ENCODE assay signal across 9 cellular contexts in the genomic region with DNA sequence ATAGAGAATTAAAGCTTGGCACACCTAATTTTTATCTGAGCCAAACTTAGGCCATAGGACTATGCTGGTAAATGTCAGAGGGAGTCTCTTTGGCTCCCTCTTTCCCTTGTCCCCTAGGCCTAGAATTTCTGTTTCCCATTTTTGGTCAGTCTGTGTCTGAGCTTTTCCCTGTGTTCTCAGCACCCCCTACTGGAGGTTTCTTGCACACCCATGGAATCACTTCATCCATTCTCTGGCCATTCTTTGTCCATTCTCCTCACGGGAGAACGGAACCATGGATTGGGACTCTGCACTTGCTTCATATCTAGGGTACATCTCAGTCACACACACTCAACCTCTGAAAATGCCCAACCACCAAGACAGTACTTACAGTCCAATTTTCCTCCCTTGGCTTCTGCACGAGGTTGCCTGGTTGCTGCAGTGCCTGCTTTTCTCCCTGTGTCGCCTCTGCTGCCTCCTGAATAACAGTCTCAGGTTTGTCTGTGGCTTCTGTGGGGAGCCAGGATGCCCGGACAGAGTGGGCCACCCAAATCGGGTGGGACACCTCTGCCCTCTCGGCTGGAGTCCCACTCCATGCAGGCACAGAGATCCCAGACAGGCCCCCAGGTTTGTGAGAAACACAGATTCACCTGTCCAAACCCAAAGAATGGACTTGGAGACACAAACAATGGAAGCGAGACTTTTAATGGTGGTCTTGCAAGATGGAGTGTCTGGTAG. TPM values are rescaled to one million over a fixed set of nuclear protein-coding genes. Genes with fewer than 3 reads are reported as not detected.
DNase-seq lines count a peak whose midpoint lies in the region; ATAC-seq and TF ChIP-seq lines count a peak whose summit lies in the region.
"Had no signal": no experiment of that assay in that cellular context is flagged by ENCODE, and none has a peak within 500 bp of the region (broad histone marks: within the 10 kb centered on the region; RNA-seq: fewer than 3 reads in every experiment).

No MANE protein-coding gene starts in this region.

- peaks cover 11 to 38% of the 10 kb centered on the region in 2 donors for H3K4me1 Mint-ChIP-seq in immature natural killer cell

- no peak for ATAC-seq in HG02623 (IDR thresholded peaks at IDR 0.05; ENCODE audit: unreplicated experiment)
- ATAC-seq in GM21717 (IDR thresholded peaks at IDR 0.05; ENCODE audit: unreplicated experiment), result no peak

- no peak overlapping the region for H3K4me2 ChIP-seq in MM.1S (ENCODE audit: low read depth, low read length)

- H3K27ac ChIP-seq in MM.1S (ENCODE audit: low read length), result no peak overlapping the region

- no peaks in the 10 kb centered on the region for H3K4me1 ChIP-seq in MM.1S (ENCODE audit: low read length)

- H3K4me3 Mint-ChIP-seq in immature natural killer cell, result no peak overlapping the region
- H3K4me3 Mint-ChIP-seq: activated naive CD8-positive, alpha-beta T cell had no signal

- no peaks in the 10 kb centered on the region for H4K20me1 ChIP-seq in MM.1S (ENCODE audit: insufficient read depth, low read length)

- no peak overlapping the region for H2AFZ ChIP-seq in MM.1S (ENCODE audit: low read length)

- H3K36me3 Mint-ChIP-seq in immature natural killer cell, result peaks cover 30 to 67% (median 31%) of the 10 kb centered on the region in 3 donors

- H3K4me3 ChIP-seq in MM.1S (ENCODE audit: low read length), result no peak overlapping the region
- no peak overlapping the region for H3K4me3 ChIP-seq in astrocyte of the cerebellum (ENCODE audit: low read depth, low read length)

- TF ChIP-seq CTCF in MM.1S (IDR thresholded peaks at IDR 0.05; ENCODE audit: low read length) (peak; percentile 75), astrocyte of the cerebellum (IDR thresholded peaks at IDR 0.05; ENCODE audit: low read depth, low read length, missing control alignments) (peak; percentile 62)

- peaks cover 0 to 11% (median 6%) of the 10 kb centered on the region in 6 donors for H3K9me3 Mint-ChIP-seq in immature natural killer cell

- H3K27me3 ChIP-seq in MM.1S (replicated peaks; ENCODE audit: insufficient read depth, low read length), result no peaks in the 10 kb centered on the region

- H3K27me3 Mint-ChIP-seq in immature natural killer cell (ENCODE audit: low read depth in 3 of 3), result no peaks in the 10 kb centered on the region
- H3K27me3 Mint-ChIP-seq: activated naive CD8-positive, alpha-beta T cell had no signal

- H3K9me3 ChIP-seq in MM.1S (replicated peaks; ENCODE audit: insufficient read depth, low read length), result no peaks in the 10 kb centered on the region

- H3K79me2 ChIP-seq in MM.1S (ENCODE audit: low read length), result no peaks in the 10 kb centered on the region

- in situ Hi-C loops in astrocyte of the cerebellum (cut with HindIII; ENCODE audit: low sequenced_read_pairs), result no loop called here

- H3K27ac Mint-ChIP-seq in immature natural killer cell, result peak overlapping the region in 3 of 6 donors; percentile 25 to 50 (median 50)
- H3K27ac Mint-ChIP-seq: activated naive CD8-positive, alpha-beta T cell had no signal

- H3K36me3 ChIP-seq in MM.1S (replicated peaks; ENCODE audit: insufficient read depth, low read length), result no peaks in the 10 kb centered on the region

- DNase-seq in activated CD8-positive, alpha-beta memory T cell treated with anti-CD3 and anti-CD28 coated beads for 24 hours, result peak; percentile 63
- DNase-seq in activated CD8-positive, alpha-beta memory T cell treated with anti-CD3 and anti-CD28 coated beads, Interleukin-2, amount 50 U/mL, for 48 hours, result no peak
- DNase-seq in MM.1S (peak; percentile 29), astrocyte of the cerebellum (ENCODE audit: low read depth) (no peak), immature natural killer cell (peak; percentile 29 to 47 (median 37))
- DNase-seq in stimulated activated CD4-positive, alpha-beta T cell treated with anti-CD3 and anti-CD28 coated beads, Interleukin-2, amount 100 ng/mL, for 48 hours, result peak; percentile 13 to 39

- H3K9ac ChIP-seq in MM.1S (ENCODE audit: low read length), result no peak overlapping the region

- no peaks in the 10 kb centered on the region for H3K9me2 ChIP-seq in MM.1S (replicated peaks; ENCODE audit: insufficient read depth, low read length)

- H3F3A ChIP-seq in MM.1S (ENCODE audit: insufficient read depth, low read length), result no peaks in the 10 kb centered on the region

RNA-seq across cellular contexts. Expression of gene DNAH11, which starts 35.1 kb away (rescaled TPM):
- not detected for polyA plus RNA-seq in immature natural killer cell

Comparison
In these comparisons a context has a peak if more than half of its experiments do, and no peak if none do; other contexts are left out.
1. DNase-seq: peak in activated CD8-positive, alpha-beta memory T cell treated with anti-CD3 and anti-CD28 coated beads for 24 hours (single experiment), MM.1S (single experiment), immature natural killer cell (3 of 3) and stimulated activated CD4-positive, alpha-beta T cell treated with anti-CD3 and anti-CD28 coated beads, Interleukin-2, amount 100 ng/mL, for 48 hours (2 of 2); none in activated CD8-positive, alpha-beta memory T cell treated with anti-CD3 and anti-CD28 coated beads, Interleukin-2, amount 50 U/mL, for 48 hours (single experiment) and astrocyte of the cerebellum (single experiment).